In the genomic region with DNA sequence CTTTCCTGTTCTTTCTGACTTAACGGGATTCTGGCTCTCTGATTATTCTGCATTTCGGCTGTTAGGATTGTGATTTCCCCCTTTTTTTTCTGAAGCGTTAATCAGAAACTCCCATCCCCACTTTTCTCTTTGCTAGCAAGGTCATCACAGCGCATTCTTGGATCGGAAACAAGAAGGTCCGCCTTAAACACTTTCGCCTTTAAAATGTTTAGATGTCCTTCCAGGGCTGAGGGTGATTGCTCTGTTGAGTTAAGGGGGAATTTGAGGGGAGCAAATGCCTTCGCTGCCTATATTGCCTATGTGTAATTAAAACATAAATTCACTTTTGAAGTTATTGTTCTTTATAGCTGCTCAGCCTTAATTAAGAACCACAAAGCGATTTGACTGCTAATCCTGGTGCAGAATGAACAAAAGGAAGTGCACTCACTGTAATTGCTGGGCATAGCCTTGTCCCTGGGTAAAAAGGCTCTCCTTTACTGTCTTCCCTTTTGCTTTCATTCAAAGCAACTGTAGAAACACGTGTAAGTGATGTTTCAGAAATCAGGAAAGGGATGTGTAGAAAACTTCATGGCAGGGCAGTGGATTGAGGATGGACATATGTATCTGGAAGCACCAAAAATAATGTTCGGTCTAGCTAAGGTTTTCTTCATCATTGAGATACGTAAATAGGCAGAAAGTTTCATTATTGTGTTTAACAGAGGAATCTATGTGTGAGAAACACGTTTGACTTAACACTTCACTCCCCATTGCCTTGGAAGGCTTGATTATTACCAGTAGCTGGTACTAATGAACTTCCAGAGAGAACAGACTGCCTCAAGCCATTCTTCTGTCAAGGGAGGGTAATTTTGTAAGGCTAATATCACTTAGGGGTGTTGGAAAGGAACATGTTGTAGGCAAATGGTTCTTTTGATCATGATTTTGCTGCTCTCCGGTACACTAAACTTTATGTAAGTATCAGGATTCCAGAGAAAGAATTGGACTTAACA, we compare ENCODE assay signal across 7 cellular contexts. TPM values are rescaled to one million over a fixed set of nuclear protein-coding genes. Genes with fewer than 3 reads are reported as not detected.
DNase-seq lines count a peak whose midpoint lies in the region; ATAC-seq and TF ChIP-seq lines count a peak whose summit lies in the region.

No MANE protein-coding gene starts in this region.

- H3K4me3 Mint-ChIP-seq in endodermal cell: peak overlapping the region; percentile 75

- H3K9ac ChIP-seq in GM23248 (peak overlapping the region; percentile 95), OCI-LY1 (ENCODE audit: low read length) (peak overlapping the region; percentile 57), endodermal cell (ENCODE audit: extremely low read depth, low read length, poor library complexity, severe bottlenecking) (peak overlapping the region; percentile 37)

- no peaks in the 10 kb centered on the region for H4K20me1 ChIP-seq in GM23248 (ENCODE audit: insufficient read depth)
- no peaks in the 10 kb centered on the region for H4K20me1 ChIP-seq in OCI-LY1 (ENCODE audit: insufficient read depth, low read length)
- peaks cover 29% of the 10 kb centered on the region for H4K20me1 ChIP-seq in osteoblast (ENCODE audit: insufficient read depth, low read length)

- H3K36me3 Mint-ChIP-seq in endodermal cell (ENCODE audit: low read depth): no peaks in the 10 kb centered on the region

- TF ChIP-seq CTCF in OCI-LY1 (IDR thresholded peaks at IDR 0.05; ENCODE audit: low read length): no peak
- TF ChIP-seq CTCF in endodermal cell (conservative IDR thresholded peaks at IDR 0.05): no peak
- TF ChIP-seq CTCF in osteoblast (IDR thresholded peaks at IDR 0.05; ENCODE audit: extremely low read depth, low read depth, low read length): no peak

- 0 to 2% methylated on average over 14 of the region's 14 CpGs for WGBS in GM23248 (ENCODE audit: low coverage in 1 of 2, low lambda C conversion rate in 2 of 2, missing lambda C conversion rate in 2 of 2), 2 experiments
- 5 to 11% methylated on average over 7 to 13 of the region's 14 CpGs for WGBS in endodermal cell (ENCODE audit: insufficient coverage in 1 of 2, insufficient read length in 1 of 2), 2 experiments

- H3K4me3 ChIP-seq in GM23248 (peak overlapping the region; percentile 97), OCI-LY1 (ENCODE audit: low read depth, low read length, poor library complexity, severe bottlenecking) (peak overlapping the region; percentile 70), endodermal cell (ENCODE audit: low read length) (peak overlapping the region; percentile 87), osteoblast (ENCODE audit: insufficient read depth, low read length) (peak overlapping the region; percentile 92)

- intact Hi-C loops in sciatic nerve (cut with DNase I): loop anchor here (10.0 kb wide), 1 partner anchor 90 kb away; no protein-coding TSS in a partner anchor

- no peak for ATAC-seq in HG02981 (IDR thresholded peaks at IDR 0.05; ENCODE audit: unreplicated experiment)
- ATAC-seq in sciatic nerve: no peak
- no peak for ATAC-seq in GM21526 (IDR thresholded peaks at IDR 0.05; ENCODE audit: low FRiP score, unreplicated experiment)

- H3K27me3 ChIP-seq in GM23248 (replicated peaks; ENCODE audit: insufficient read depth) (no peaks in the 10 kb centered on the region), OCI-LY1 (ENCODE audit: insufficient read depth, low read length) (no peaks in the 10 kb centered on the region), endodermal cell (ENCODE audit: control insufficient read depth, insufficient read depth, low read length, poor library complexity, severe bottlenecking) (peaks cover 20% of the 10 kb centered on the region), osteoblast (ENCODE audit: insufficient read depth, low read length) (no peaks in the 10 kb centered on the region)

- peak overlapping the region; percentile 92 for H3K27ac Mint-ChIP-seq in endodermal cell

- H3K27ac ChIP-seq in GM23248 (peak overlapping the region; percentile 98), OCI-LY1 (ENCODE audit: low read depth, low read length, poor library complexity, severe bottlenecking) (peak overlapping the region; percentile 45), endodermal cell (ENCODE audit: low read depth, low read length) (no peak overlapping the region), osteoblast (ENCODE audit: low read depth, low read length) (peak overlapping the region; percentile 94)

- peak; percentile 46 for DNase-seq in GM23248
- DNase-seq in endodermal cell: no peak
- peak; percentile 57 for DNase-seq in osteoblast (ENCODE audit: insufficient read length, low spot score, missing footprints)
- DNase-seq in sciatic nerve (ENCODE audit: low spot score): no peak

- H3K4me1 Mint-ChIP-seq in endodermal cell: peaks cover 58% of the 10 kb centered on the region

- in situ Hi-C loops in GM23248 (cut with MboI): no loop called here

- H3K9me2 ChIP-seq in GM23248 (ENCODE audit: insufficient read depth) (no peaks in the 10 kb centered on the region), OCI-LY1 (ENCODE audit: low read depth, low read length) (no peaks in the 10 kb centered on the region)

- no peaks in the 10 kb centered on the region for H3K9me3 Mint-ChIP-seq in endodermal cell

- no peak overlapping the region for H2AFZ ChIP-seq in GM23248
- H2AFZ ChIP-seq in OCI-LY1 (ENCODE audit: low read length): no peak overlapping the region
- H2AFZ ChIP-seq in osteoblast (ENCODE audit: low read length): no peak overlapping the region

- H3K27me3 Mint-ChIP-seq in endodermal cell (ENCODE audit: insufficient read depth): peaks cover 36% of the 10 kb centered on the region

- H3K4me2 ChIP-seq in GM23248 (ENCODE audit: unreplicated experiment) (peak overlapping the region; percentile 99), OCI-LY1 (ENCODE audit: low read length) (peak overlapping the region; percentile 75), osteoblast (ENCODE audit: insufficient read depth, low read length) (peak overlapping the region; percentile 86)

- H3K9me3 ChIP-seq in GM23248 (ENCODE audit: low read depth): no peaks in the 10 kb centered on the region
- no peaks in the 10 kb centered on the region for H3K9me3 ChIP-seq in OCI-LY1 (ENCODE audit: low read length)
- no peaks in the 10 kb centered on the region for H3K9me3 ChIP-seq in endodermal cell (ENCODE audit: control insufficient read depth, low read length)
- H3K9me3 ChIP-seq in osteoblast (ENCODE audit: low read depth, low read length): no peaks in the 10 kb centered on the region

- H3K4me1 ChIP-seq in GM23248 (ENCODE audit: insufficient read depth) (peaks cover 31% of the 10 kb centered on the region), OCI-LY1 (ENCODE audit: insufficient read depth, low read length, severe bottlenecking) (peaks cover 53% of the 10 kb centered on the region), endodermal cell (ENCODE audit: control insufficient read depth, insufficient read depth, low read length) (peaks cover 19% of the 10 kb centered on the region), osteoblast (ENCODE audit: insufficient read depth, low read length) (peaks cover 42% of the 10 kb centered on the region)

- peaks cover 57% of the 10 kb centered on the region for H3F3A ChIP-seq in GM23248 (ENCODE audit: insufficient read depth)
- no peaks in the 10 kb centered on the region for H3F3A ChIP-seq in OCI-LY1 (ENCODE audit: insufficient read depth, low read length)

- peaks cover 60% of the 10 kb centered on the region for H3K79me2 ChIP-seq in GM23248 (ENCODE audit: insufficient read depth)
- H3K79me2 ChIP-seq in OCI-LY1 (ENCODE audit: insufficient read depth, low read length): peaks cover 10% of the 10 kb centered on the region; the same call in 1 of the 2 replicates
- H3K79me2 ChIP-seq in osteoblast (ENCODE audit: insufficient read depth, low read length): peaks cover 63% of the 10 kb centered on the region

- H3K36me3 ChIP-seq in GM23248 (ENCODE audit: low read depth) (peaks cover 23% of the 10 kb centered on the region; the same call in 1 of the 2 replicates), OCI-LY1 (ENCODE audit: insufficient read depth, low read length) (peaks cover 38% of the 10 kb centered on the region), endodermal cell (ENCODE audit: control insufficient read depth, insufficient read depth, low read length) (no peaks in the 10 kb centered on the region), osteoblast (ENCODE audit: insufficient read depth, low read length) (peaks cover 14% of the 10 kb centered on the region)

RNA-seq across cellular contexts. Expression of a gene that starts 1.4 kb away (rescaled TPM):
- 686 and 727 TPM in 2 replicates for total RNA-seq in GM23248 (2014; rRNA removed; shearing (Covaris generic))
- 176 and 185 TPM in 2 replicates for polyA plus RNA-seq in GM23248 (2016; fragmentation: Nextera tagmentation; extraction: Ambion mirVana)
- total RNA-seq in endodermal cell (10 to 100 TPM; 47.9 to 58.8 TPM), osteoblast (903 and 966 TPM in 2 replicates), sciatic nerve (263 TPM)
- polyA plus RNA-seq in endodermal cell (2013, experiment 1 of 2): 63.8 TPM
- 78.1 TPM for polyA plus RNA-seq in endodermal cell (2013, experiment 2 of 2)

Comparison
In these comparisons a context has a peak if more than half of its experiments do, and no peak if none do; other contexts are left out.
1. DNase-seq: peak in GM23248 (single experiment) and osteoblast (single experiment); none in endodermal cell (single experiment) and sciatic nerve (single experiment).
2. H3K9ac ChIP-seq: peak in every context shown above with its lines; median percentile 95 in GM23248; 57 in OCI-LY1; 37 in endodermal cell.
3. Peak in every context shown above with its lines, with median percentiles within 50 percentile points of each other: H3K4me2 ChIP-seq and H3K4me3 ChIP-seq.